ENCODE assay signal across 1 cellular context in genomic region chr1:145957443-145958319, GRCh38.
TF ChIP-seq lines count a peak whose summit lies in the region.

Gene LIX1L, minus strand, starts transcription at chr1:145958017. Its CDS starts 90 bp downstream, at chr1:145957927.

TF ChIP-seq in GM23338, 12 proteins besides CTCF, POLR2A, EP300 and RAD21:
- TF ChIP-seq ZNF462 (CRISPR knock-in tag; IDR thresholded peaks at IDR 0.05) (no peak), NANOG (IDR thresholded peaks at IDR 0.05; ENCODE audit: borderline replicate concordance) (no peak), CREB1 (CRISPR knock-in tag; IDR thresholded peaks at IDR 0.05; ENCODE audit: low read depth) (0 out of 2 replicates have a peak, but pooled peaks have one; percentile 10), POLR2AphosphoS5 (IDR thresholded peaks at IDR 0.05; ENCODE audit: low read depth) (peak; percentile 49), JUNB (IDR thresholded peaks at IDR 0.05; ENCODE audit: unreplicated experiment) (no peak), EZH2 (IDR thresholded peaks at IDR 0.05; ENCODE audit: low read depth, unreplicated experiment) (peak; percentile 3), ZNF331 (CRISPR knock-in tag; IDR thresholded peaks at IDR 0.05; ENCODE audit: low read depth) (no peak), STAT1 (IDR thresholded peaks at IDR 0.05; ENCODE audit: unreplicated experiment) (no peak), ZNF114 (CRISPR knock-in tag; IDR thresholded peaks at IDR 0.05) (no peak), EZH2phosphoT487 (IDR thresholded peaks at IDR 0.05; ENCODE audit: unreplicated experiment) (no peak)
- TF ChIP-seq, protein P1, sequence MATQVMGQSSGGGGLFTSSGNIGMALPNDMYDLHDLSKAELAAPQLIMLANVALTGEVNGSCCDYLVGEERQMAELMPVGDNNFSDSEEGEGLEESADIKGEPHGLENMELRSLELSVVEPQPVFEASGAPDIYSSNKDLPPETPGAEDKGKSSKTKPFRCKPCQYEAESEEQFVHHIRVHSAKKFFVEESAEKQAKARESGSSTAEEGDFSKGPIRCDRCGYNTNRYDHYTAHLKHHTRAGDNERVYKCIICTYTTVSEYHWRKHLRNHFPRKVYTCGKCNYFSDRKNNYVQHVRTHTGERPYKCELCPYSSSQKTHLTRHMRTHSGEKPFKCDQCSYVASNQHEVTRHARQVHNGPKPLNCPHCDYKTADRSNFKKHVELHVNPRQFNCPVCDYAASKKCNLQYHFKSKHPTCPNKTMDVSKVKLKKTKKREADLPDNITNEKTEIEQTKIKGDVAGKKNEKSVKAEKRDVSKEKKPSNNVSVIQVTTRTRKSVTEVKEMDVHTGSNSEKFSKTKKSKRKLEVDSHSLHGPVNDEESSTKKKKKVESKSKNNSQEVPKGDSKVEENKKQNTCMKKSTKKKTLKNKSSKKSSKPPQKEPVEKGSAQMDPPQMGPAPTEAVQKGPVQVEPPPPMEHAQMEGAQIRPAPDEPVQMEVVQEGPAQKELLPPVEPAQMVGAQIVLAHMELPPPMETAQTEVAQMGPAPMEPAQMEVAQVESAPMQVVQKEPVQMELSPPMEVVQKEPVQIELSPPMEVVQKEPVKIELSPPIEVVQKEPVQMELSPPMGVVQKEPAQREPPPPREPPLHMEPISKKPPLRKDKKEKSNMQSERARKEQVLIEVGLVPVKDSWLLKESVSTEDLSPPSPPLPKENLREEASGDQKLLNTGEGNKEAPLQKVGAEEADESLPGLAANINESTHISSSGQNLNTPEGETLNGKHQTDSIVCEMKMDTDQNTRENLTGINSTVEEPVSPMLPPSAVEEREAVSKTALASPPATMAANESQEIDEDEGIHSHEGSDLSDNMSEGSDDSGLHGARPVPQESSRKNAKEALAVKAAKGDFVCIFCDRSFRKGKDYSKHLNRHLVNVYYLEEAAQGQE (IDR thresholded peaks at IDR 0.05; ENCODE audit: unreplicated experiment): no peak
- TF ChIP-seq, protein P2, sequence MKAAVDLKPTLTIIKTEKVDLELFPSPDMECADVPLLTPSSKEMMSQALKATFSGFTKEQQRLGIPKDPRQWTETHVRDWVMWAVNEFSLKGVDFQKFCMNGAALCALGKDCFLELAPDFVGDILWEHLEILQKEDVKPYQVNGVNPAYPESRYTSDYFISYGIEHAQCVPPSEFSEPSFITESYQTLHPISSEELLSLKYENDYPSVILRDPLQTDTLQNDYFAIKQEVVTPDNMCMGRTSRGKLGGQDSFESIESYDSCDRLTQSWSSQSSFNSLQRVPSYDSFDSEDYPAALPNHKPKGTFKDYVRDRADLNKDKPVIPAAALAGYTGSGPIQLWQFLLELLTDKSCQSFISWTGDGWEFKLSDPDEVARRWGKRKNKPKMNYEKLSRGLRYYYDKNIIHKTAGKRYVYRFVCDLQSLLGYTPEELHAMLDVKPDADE (IDR thresholded peaks at IDR 0.05): no peak
